8 cellular contexts compared by ENCODE assay signal in genomic region chr12:57590536-57590891, GRCh38.
DNase-seq lines count a peak whose midpoint lies in the region; ATAC-seq and TF ChIP-seq lines count a peak whose summit lies in the region.

No MANE protein-coding gene starts in this region.

- in situ Hi-C loops in astrocyte of the spinal cord (cut with HindIII; ENCODE audit: low sequenced_read_pairs) = no loop called here

- peak overlapping the region; percentile 89 for H3K4me3 Mint-ChIP-seq in stimulated activated naive CD8-positive, alpha-beta T cell treated with anti-CD3 and anti-CD28 coated beads, Interleukin-15, Interleukin-2, amounts not matched to agents 100 ng/mL and 50 ng/mL, for 24 hours
- peak overlapping the region; percentile 82 for H3K4me3 Mint-ChIP-seq in memory B cell

- peaks cover 19% of the 10 kb centered on the region for H3K4me1 Mint-ChIP-seq in stimulated activated naive CD8-positive, alpha-beta T cell treated with anti-CD3 and anti-CD28 coated beads, Interleukin-15, Interleukin-2, amounts not matched to agents 100 ng/mL and 50 ng/mL, for 24 hours (ENCODE audit: low read depth)
- peaks cover 19% of the 10 kb centered on the region for H3K4me1 Mint-ChIP-seq in memory B cell

- H3K4me3 ChIP-seq in astrocyte of the spinal cord (ENCODE audit: low read depth, low read length) = peak overlapping the region; percentile 91

- ATAC-seq in stimulated activated naive CD8-positive, alpha-beta T cell treated with anti-CD3 and anti-CD28 coated beads, Interleukin-15, Interleukin-2, amounts not matched to agents 100 U/mL and 50 U/mL, for 24 hours = no peak
- ATAC-seq in memory B cell (ENCODE audit: low read depth) (no peak), GM19397 (IDR thresholded peaks at IDR 0.05; ENCODE audit: unreplicated experiment) (no peak)

- peaks cover 10% of the 10 kb centered on the region for H3K36me3 Mint-ChIP-seq in stimulated activated naive CD8-positive, alpha-beta T cell treated with anti-CD3 and anti-CD28 coated beads, Interleukin-15, Interleukin-2, amounts not matched to agents 100 ng/mL and 50 ng/mL, for 24 hours (ENCODE audit: low read depth)
- H3K36me3 Mint-ChIP-seq in memory B cell = no peaks in the 10 kb centered on the region

- no peaks in the 10 kb centered on the region for H3K9me3 Mint-ChIP-seq in stimulated activated naive CD8-positive, alpha-beta T cell treated with anti-CD3 and anti-CD28 coated beads, Interleukin-15, Interleukin-2, amounts not matched to agents 100 ng/mL and 50 ng/mL, for 24 hours
- no peaks in the 10 kb centered on the region for H3K9me3 Mint-ChIP-seq in memory B cell

- H3K27ac Mint-ChIP-seq in stimulated activated naive CD8-positive, alpha-beta T cell treated with anti-CD3 and anti-CD28 coated beads, Interleukin-15, Interleukin-2, amounts not matched to agents 100 ng/mL and 50 ng/mL, for 24 hours = peak overlapping the region; percentile 80
- peak overlapping the region; percentile 12 for H3K27ac Mint-ChIP-seq in memory B cell

- no peak for TF ChIP-seq CTCF in astrocyte of the spinal cord (IDR thresholded peaks at IDR 0.05; ENCODE audit: low read depth, low read length)

- DNase-seq in stimulated activated naive CD8-positive, alpha-beta T cell treated with anti-CD3 and anti-CD28 coated beads, Interleukin-15, Interleukin-2, amounts not matched to agents 100 U/mL and 50 U/mL, for 24 hours = no peak
- DNase-seq in astrocyte of the spinal cord (ENCODE audit: low read depth, low spot score) (no peak), memory B cell (ENCODE audit: low spot score in 2 of 2) (no peak), DMS 273 treated with DMSO at 0.1 percent for 48 hours (lab: John Stamatoyannopoulos, UW) (no peak), NCI-H1436 (lab: John Stamatoyannopoulos, UW) (no peak)
- no peak for DNase-seq in central memory CD4-positive, alpha-beta T cell

- no peaks in the 10 kb centered on the region for H3K27me3 Mint-ChIP-seq in stimulated activated naive CD8-positive, alpha-beta T cell treated with anti-CD3 and anti-CD28 coated beads, Interleukin-15, Interleukin-2, amounts not matched to agents 100 ng/mL and 50 ng/mL, for 24 hours
- H3K27me3 Mint-ChIP-seq in memory B cell = no peaks in the 10 kb centered on the region
